18 cellular contexts compared by ENCODE assay signal in the genomic region with DNA sequence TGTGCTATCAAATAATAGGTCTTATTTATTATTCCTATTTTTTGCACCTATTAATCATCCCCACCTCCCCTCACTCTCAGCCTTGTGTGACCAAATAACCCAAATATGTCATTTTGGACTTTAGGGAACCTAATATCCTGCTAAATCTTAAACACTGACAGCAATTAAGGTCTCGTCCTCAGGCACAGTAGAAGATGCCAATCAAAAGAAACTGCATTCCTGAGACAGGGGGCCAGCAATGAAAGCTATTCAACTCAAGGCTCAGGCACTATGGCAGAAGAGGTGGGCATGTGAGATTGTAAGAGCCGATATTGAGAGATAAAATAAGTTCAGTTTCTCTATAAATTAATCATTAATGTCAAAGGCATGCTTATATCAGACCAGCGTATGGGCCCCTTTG.
"Had no signal": no experiment of that assay in that cellular context is flagged by ENCODE, and none has a peak within 500 bp of the region (broad histone marks: within the 10 kb centered on the region; RNA-seq: fewer than 3 reads in every experiment).

No MANE protein-coding gene starts in this region.

- H3K4me2 ChIP-seq: KMS-11, SK-N-SH had no signal

- ATAC-seq: K562, Panc1, PC-3 had no signal

- H3K27ac ChIP-seq: HL-60, KMS-11, RWPE1 had no signal

- DNase-seq: NCI-H1092, NCI-H1436, NCI-H187, NCI-H2029, NCI-H2081 treated with DMSO at 0.1 percent for 48 hours, NCI-H345, NCI-H446 treated with DMSO at 0.1 percent for 48 hours, NCI-H510A treated with DMSO at 0.1 percent for 48 hours, NCI-H526, PC-3, SHP77, SK-N-SH, T-helper 2 cell had no signal

- H3K4me3 ChIP-seq: K562 had no signal

- H3K9me2 ChIP-seq: SK-N-SH had no signal

- H3K9ac ChIP-seq: KMS-11, SK-N-SH had no signal

- H3K9me3 ChIP-seq: SK-N-SH had no signal
